8 cellular contexts compared by ENCODE assay signal in genomic region chr6:46376562-46376969, GRCh38.
DNase-seq lines count a peak whose midpoint lies in the region; ATAC-seq and TF ChIP-seq lines count a peak whose summit lies in the region.

No MANE protein-coding gene starts in this region.

- TF ChIP-seq CTCF in nephron progenitor cell (IDR thresholded peaks at IDR 0.05), result no peak
- no peak for TF ChIP-seq CTCF in WERI-Rb-1 (IDR thresholded peaks at IDR 0.05; ENCODE audit: low read depth, low read length)

- H3K4me3 ChIP-seq in right cardiac atrium (ENCODE audit: low read length) (no peak overlapping the region), WERI-Rb-1 (ENCODE audit: low read depth, low read length) (no peak overlapping the region)

- H3K4me3 Mint-ChIP-seq in nephron progenitor cell, result no peak overlapping the region

- 63% methylated on average over 7 of the region's 7 CpGs for WGBS in right cardiac atrium

- intact Hi-C loops in right cardiac atrium (cut with DNase I), result no loop called here

- H3K9me3 ChIP-seq in right cardiac atrium (ENCODE audit: control insufficient read depth, low read length) (no peaks in the 10 kb centered on the region), WERI-Rb-1 (ENCODE audit: severe bottlenecking) (no peaks in the 10 kb centered on the region)

- H3K27me3 ChIP-seq in right cardiac atrium (ENCODE audit: control insufficient read depth, insufficient read depth), result no peaks in the 10 kb centered on the region
- no peaks in the 10 kb centered on the region for H3K27me3 ChIP-seq in WERI-Rb-1 (ENCODE audit: insufficient read depth, low read depth, severe bottlenecking)

- H3K9me3 Mint-ChIP-seq in nephron progenitor cell, result no peaks in the 10 kb centered on the region

- DNase-seq in KG1 (lab: John Stamatoyannopoulos, UW), result peak; percentile 32
- DNase-seq in right cardiac atrium, result peak in 2 of 3 donors; percentile 42 to 53
- no peak for DNase-seq in nephron progenitor cell
- no peak for DNase-seq in WERI-Rb-1
- DNase-seq in activated CD4-positive, alpha-beta T cell treated with anti-CD3 and anti-CD28 coated beads for 1 hour, result no peak
- DNase-seq in superior temporal gyrus (ENCODE audit: extremely low spot score), result no peak

- H3K4me1 Mint-ChIP-seq in nephron progenitor cell, result no peaks in the 10 kb centered on the region

- peaks cover 3% of the 10 kb centered on the region for H3K27me3 Mint-ChIP-seq in nephron progenitor cell (ENCODE audit: low read depth, poor library complexity)

- H3K36me3 Mint-ChIP-seq in nephron progenitor cell (ENCODE audit: low read depth), result no peaks in the 10 kb centered on the region

- H3K36me3 ChIP-seq in WERI-Rb-1, result no peaks in the 10 kb centered on the region

- ATAC-seq in GM18520 (IDR thresholded peaks at IDR 0.05; ENCODE audit: unreplicated experiment), result peak; percentile 63
- peak; percentile 90 for ATAC-seq in GM21825 (IDR thresholded peaks at IDR 0.05; ENCODE audit: unreplicated experiment)
- peak; percentile 54 to 70 for ATAC-seq in right cardiac atrium

- H3K27ac ChIP-seq in right cardiac atrium (ENCODE audit: low read length), result no peak overlapping the region
- H3K27ac ChIP-seq in WERI-Rb-1, result no peak overlapping the region

- peaks cover 11% of the 10 kb centered on the region for H3K4me1 ChIP-seq in right cardiac atrium (ENCODE audit: control insufficient read depth, insufficient read depth, low read length)

- no peak overlapping the region for H3K27ac Mint-ChIP-seq in nephron progenitor cell

Comparison
In these comparisons a context has a peak if more than half of its experiments do, and no peak if none do; other contexts are left out.
1. DNase-seq: peak in KG1 (single experiment) and right cardiac atrium (2 of 3); none in nephron progenitor cell (single experiment), WERI-Rb-1 (single experiment), activated CD4-positive, alpha-beta T cell treated with anti-CD3 and anti-CD28 coated beads for 1 hour (single experiment) and superior temporal gyrus (single experiment).
2. Peak in every context shown above with its lines, with median percentiles within 50 percentile points of each other: ATAC-seq.